Comparison of ENCODE assay signal across 17 cellular contexts in the genomic region with DNA sequence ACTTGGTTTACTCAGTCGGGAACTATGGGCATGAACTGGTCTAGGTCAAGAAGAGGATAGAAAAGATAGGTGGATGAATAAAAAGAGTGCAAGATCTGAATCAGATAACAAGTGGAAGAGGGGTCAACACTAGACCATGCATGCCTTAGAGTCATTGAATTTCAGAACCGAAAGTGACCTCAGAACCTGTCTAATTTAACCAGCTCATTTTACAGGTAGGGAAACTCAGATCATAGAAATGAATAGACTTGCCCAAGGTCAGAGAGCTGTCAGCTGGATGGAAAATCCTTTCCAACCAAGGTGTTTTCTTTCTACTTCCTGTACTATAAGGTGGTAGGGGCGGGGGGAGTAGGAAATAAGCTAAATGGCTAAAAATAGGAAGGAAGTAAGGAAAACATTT.
"Had no signal": no experiment of that assay in that cellular context is flagged by ENCODE, and none has a peak within 500 bp of the region (broad histone marks: within the 10 kb centered on the region; RNA-seq: fewer than 3 reads in every experiment).

No MANE protein-coding gene starts in this region.

- H3K36me3 ChIP-seq: cardiac muscle cell, lower lobe of right lung, neutrophil, thyroid gland, uterus had no signal

- H3K9me3 ChIP-seq: lower lobe of right lung, neutrophil, thyroid gland, uterus had no signal

- FAIRE-seq: astrocyte, endometrium, small intestine had no signal

- ATAC-seq: activated CD4-positive, alpha-beta T cell treated with anti-CD3 and anti-CD28 coated beads for 36 hours; activated CD8-positive, alpha-beta T cell treated with anti-CD3 and anti-CD28 coated beads, Interleukin-2, amount 10 ng/mL, durations not matched to agents 7 days and 5 days; activated naive CD8-positive, alpha-beta T cell treated with anti-CD3 and anti-CD28 coated beads, Interleukin-2, amount 50 U/mL, for 24 hours; esophagus mucosa; left cardiac atrium; right cardiac atrium had no signal

- H3K27ac ChIP-seq: cardiac muscle cell, lower lobe of right lung, neutrophil, thyroid gland, uterus had no signal

- DNase-seq: activated CD4-positive, alpha-beta T cell treated with anti-CD3 and anti-CD28 coated beads for 36 hours; activated CD8-positive, alpha-beta T cell treated with anti-CD3 and anti-CD28 coated beads, Interleukin-2, amount 10 ng/mL, durations not matched to agents 7 days and 5 days; activated naive CD4-positive, alpha-beta T cell treated with Interleukin-2 at 50 U/mL for 16 hours; activated naive CD8-positive, alpha-beta T cell treated with anti-CD3 and anti-CD28 coated beads, Interleukin-2, amount 50 U/mL, for 24 hours; glutamatergic neuron; left cardiac atrium; lower lobe of right lung; midbrain; right cardiac atrium; small intestine; thyroid gland; uterus had no signal

- H3K4me3 ChIP-seq: cardiac muscle cell, lower lobe of right lung, thyroid gland, uterus had no signal

- H3K27me3 ChIP-seq: cardiac muscle cell, neutrophil, thyroid gland, uterus had no signal
